ENCODE assay signal across 8 cellular contexts in genomic region chr1:1307908-1308755, GRCh38. TPM values are rescaled to one million over a fixed set of nuclear protein-coding genes. Genes with fewer than 3 reads are reported as not detected.
DNase-seq lines count a peak whose midpoint lies in the region; ATAC-seq and TF ChIP-seq lines count a peak whose summit lies in the region.

TSS of gene ACAP3 (minus strand) at chr1:1307930. CDS start at chr1:1307815, 115 bp downstream.
A gene with protein sequence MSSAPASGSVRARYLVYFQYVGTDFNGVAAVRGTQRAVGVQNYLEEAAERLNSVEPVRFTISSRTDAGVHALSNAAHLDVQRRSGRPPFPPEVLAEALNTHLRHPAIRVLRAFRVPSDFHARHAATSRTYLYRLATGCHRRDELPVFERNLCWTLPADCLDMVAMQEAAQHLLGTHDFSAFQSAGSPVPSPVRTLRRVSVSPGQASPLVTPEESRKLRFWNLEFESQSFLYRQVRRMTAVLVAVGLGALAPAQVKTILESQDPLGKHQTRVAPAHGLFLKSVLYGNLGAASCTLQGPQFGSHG (plus strand): TSS chr1:1308597. CDS start chr1:1308644, 47 bp downstream.

- H3K36me3 Mint-ChIP-seq in activated naive CD4-positive, alpha-beta T cell treated with anti-CD3 and anti-CD28 coated beads, Interleukin-2, amount 50 U/mL, for 72 hours: peaks cover 0 to 7% of the 10 kb centered on the region in 2 donors
- no peaks in the 10 kb centered on the region for H3K36me3 Mint-ChIP-seq in glutamatergic neuron (ENCODE audit: unreplicated experiment)

- H3K9me3 Mint-ChIP-seq in activated naive CD4-positive, alpha-beta T cell treated with anti-CD3 and anti-CD28 coated beads, Interleukin-2, amount 50 U/mL, for 72 hours: no peaks in the 10 kb centered on the region
- peaks cover 13% of the 10 kb centered on the region for H3K9me3 Mint-ChIP-seq in glutamatergic neuron (ENCODE audit: unreplicated experiment)

- peak; percentile 23 for TF ChIP-seq EP300 in ovary (IDR thresholded peaks at IDR 0.05)

- H3K9me3 ChIP-seq in ovary (no peaks in the 10 kb centered on the region), thymus (ENCODE audit: control insufficient read depth) (no peaks in the 10 kb centered on the region)

- no peaks in the 10 kb centered on the region for H3K4me1 Mint-ChIP-seq in glutamatergic neuron (ENCODE audit: low read depth, unreplicated experiment)

- TF ChIP-seq POLR2A in NB4 (IDR thresholded peaks at IDR 0.05; ENCODE audit: extremely low read depth, insufficient read length): peak; percentile 36
- peak; percentile 51 for TF ChIP-seq POLR2A in ovary (IDR thresholded peaks at IDR 0.05)

- peak within 1 kb of the TSS; percentile 97 for H3K4me3 Mint-ChIP-seq in glutamatergic neuron (ENCODE audit: unreplicated experiment)

- H3K4me1 ChIP-seq in ovary (ENCODE audit: insufficient read depth) (peaks cover 32% of the 10 kb centered on the region), thymus (ENCODE audit: control insufficient read depth, insufficient read depth, low read length) (peaks cover 27% of the 10 kb centered on the region)

- WGBS in ovary, 3 donors: 1% methylated on average over 59 to 135 of the region's 135 CpGs
- WGBS in thymus: under 1% methylated on average over 134 of the region's 135 CpGs

- H3K4me3 ChIP-seq in HFF-Myc (replicated peaks; ENCODE audit: low read depth, low read length): peak within 1 kb of the TSS; percentile 79
- H3K4me3 ChIP-seq in NB4 (ENCODE audit: low read depth, low read length): peak within 1 kb of the TSS; percentile 61
- peak within 1 kb of the TSS; percentile 68 for H3K4me3 ChIP-seq in ovary
- H3K4me3 ChIP-seq in thymus (ENCODE audit: low read length): peak within 1 kb of the TSS; percentile 82

- intact Hi-C loops in ovary (cut with DNase I): no loop called here

- H3K27ac ChIP-seq in ovary (peak within 1 kb of the TSS; percentile 67 to 91), thymus (ENCODE audit: low read depth) (peak within 1 kb of the TSS; percentile 97)

- DNase-seq in GM04503 (ENCODE audit: low read depth): peak; percentile 73
- DNase-seq in HFF-Myc (ENCODE audit: extremely low read depth, low read depth): peak; percentile 60
- DNase-seq in NB4 (ENCODE audit: low read depth): peak; percentile 96
- DNase-seq in SKM-1 (lab: John Stamatoyannopoulos, UW; ENCODE audit: unreplicated experiment): peak; percentile 95
- peak; percentile 90 to 96 for DNase-seq in activated naive CD4-positive, alpha-beta T cell treated with anti-CD3 and anti-CD28 coated beads, Interleukin-2, amount 50 U/mL, for 72 hours (ENCODE audit: low spot score in 2 of 2)
- DNase-seq in glutamatergic neuron: peak; percentile 89
- peak; percentile 90 to 96 (median 92) for DNase-seq in ovary

- peak within 1 kb of the TSS; percentile 63 to 87 for H3K27ac Mint-ChIP-seq in activated naive CD4-positive, alpha-beta T cell treated with anti-CD3 and anti-CD28 coated beads, Interleukin-2, amount 50 U/mL, for 72 hours
- peak within 1 kb of the TSS; percentile 99 for H3K27ac Mint-ChIP-seq in glutamatergic neuron (ENCODE audit: unreplicated experiment)

- H3K36me3 ChIP-seq in ovary (no peaks in the 10 kb centered on the region), thymus (ENCODE audit: control insufficient read depth, insufficient read depth) (peaks cover 30% of the 10 kb centered on the region)

- peaks cover 25% of the 10 kb centered on the region for H3K27me3 Mint-ChIP-seq in glutamatergic neuron (ENCODE audit: unreplicated experiment)

- ATAC-seq in activated naive CD4-positive, alpha-beta T cell treated with anti-CD3 and anti-CD28 coated beads, Interleukin-2, amount 50 U/mL, for 72 hours: peak; percentile 79 to 80

- no peaks in the 10 kb centered on the region for H3K27me3 ChIP-seq in ovary
- no peaks in the 10 kb centered on the region for H3K27me3 ChIP-seq in thymus (ENCODE audit: control insufficient read depth, insufficient read depth)

- TF ChIP-seq CTCF in HFF-Myc (IDR thresholded peaks at IDR 0.05; ENCODE audit: low read depth, low read length, missing control alignments) (no peak), NB4 (IDR thresholded peaks at IDR 0.05; ENCODE audit: low read depth, low read length) (no peak), glutamatergic neuron (IDR thresholded peaks at IDR 0.05; ENCODE audit: partially characterized antibody, unreplicated experiment) (no peak), ovary (IDR thresholded peaks at IDR 0.05) (peak in 1 of 3 donors; percentile 10)

RNA-seq across cellular contexts. Expression of gene ACAP3, which starts in this region (rescaled TPM):
- total RNA-seq in activated naive CD4-positive, alpha-beta T cell treated with anti-CD3 and anti-CD28 coated beads, Interleukin-2, amount 50 U/mL, for 72 hours: 10 to 100 TPM; 38.3 to 52.4 TPM
- 1,099 TPM for total RNA-seq in glutamatergic neuron (ENCODE audit: unreplicated experiment)
- 10 to 100 TPM; 23.1 to 62.4 (median 46.4) TPM for total RNA-seq in ovary
- 10 to 100 TPM in 1 of 2 donors, 1 to 10 TPM in 1; 3.5 to 33.4 TPM for polyA plus RNA-seq in ovary
- polyA plus RNA-seq in thymus: 58.8 TPM

RNA-seq across cellular contexts. Expression of the second gene that starts in this region (rescaled TPM):
- 10 to 100 TPM; 15.1 to 39.5 TPM for total RNA-seq in activated naive CD4-positive, alpha-beta T cell treated with anti-CD3 and anti-CD28 coated beads, Interleukin-2, amount 50 U/mL, for 72 hours
- total RNA-seq in glutamatergic neuron (ENCODE audit: unreplicated experiment) (45.5 TPM), ovary (10 to 100 TPM; 12.5 to 27.6 (median 21.7) TPM)
- polyA plus RNA-seq in ovary (10 to 100 TPM in 1 of 2 donors, under 1 TPM in 1; 0.18 to 14.7 TPM), thymus (10.0 TPM)

Comparison
In these comparisons a context has a peak if more than half of its experiments do, and no peak if none do; other contexts are left out.
1. Peak in every context shown above with its lines: DNase-seq, ATAC-seq, H3K4me3 ChIP-seq and H3K27ac ChIP-seq.
2. RNA of gene ACAP3 (total RNA-seq): 1,099 TPM in glutamatergic neuron (single experiment); 38.3 to 52.4 TPM in activated naive CD4-positive, alpha-beta T cell treated with anti-CD3 and anti-CD28 coated beads, Interleukin-2, amount 50 U/mL, for 72 hours and 23.1 to 62.4 TPM in ovary; every median in the first group is over 10 times any median in the second.